ENCODE assay signal across 18 cellular contexts in the genomic region with DNA sequence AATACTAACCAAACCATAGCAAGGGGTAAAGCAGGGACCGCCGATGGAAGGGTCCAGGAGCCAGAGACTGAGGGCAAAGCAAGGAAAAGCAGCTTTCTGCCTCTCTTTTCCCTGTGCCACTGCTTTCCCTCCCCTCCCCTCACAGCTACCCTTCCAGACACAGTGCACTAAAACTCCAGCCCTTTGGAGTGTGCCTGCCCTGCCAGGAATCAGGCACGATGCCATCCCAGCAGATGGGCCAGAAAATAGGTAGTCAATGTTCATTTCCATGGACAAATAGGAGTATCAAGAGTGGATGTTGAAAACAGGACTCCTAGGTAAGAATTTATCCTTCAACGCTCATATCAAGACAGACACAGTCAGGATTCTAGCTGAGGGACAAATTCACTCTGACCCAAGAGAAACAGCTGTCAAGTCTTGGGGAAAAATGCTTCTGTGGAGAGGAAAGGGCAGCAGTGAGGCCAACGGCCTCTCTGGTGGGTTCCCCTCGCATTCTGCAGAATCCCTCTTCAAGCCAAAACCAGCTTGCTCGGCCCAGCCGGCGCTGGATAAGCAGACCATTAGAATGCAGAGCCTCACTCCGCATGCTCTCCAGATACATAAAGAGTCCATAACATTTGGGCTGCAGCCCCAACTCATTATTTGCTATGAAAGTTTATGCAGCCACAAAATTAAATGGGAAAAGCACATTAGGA.
A peak's percentile ranks its signal among the peaks of the same experiment; 100 is the strongest.
DNase-seq lines count a peak whose midpoint lies in the region; ATAC-seq and TF ChIP-seq lines count a peak whose summit lies in the region.
"Had no signal": no experiment of that assay in that cellular context is flagged by ENCODE, and none has a peak within 500 bp of the region (broad histone marks: within the 10 kb centered on the region; RNA-seq: fewer than 3 reads in every experiment).

No MANE protein-coding gene starts in this region.

- H3K27ac ChIP-seq in GM23338 (ENCODE audit: low read depth) (no peak overlapping the region), SJCRH30 (peak overlapping the region; percentile 73), testis (no peak overlapping the region)
- H3K27ac ChIP-seq: BLaER1, KMS-11 had no signal

- H3K4me1 ChIP-seq in GM23338 (ENCODE audit: insufficient read depth) = peaks cover 28% of the 10 kb centered on the region
- peaks cover 27% of the 10 kb centered on the region for H3K4me1 ChIP-seq in SJCRH30
- H3K4me1 ChIP-seq in neuron (ENCODE audit: insufficient read depth, low read length) = peaks cover 26% of the 10 kb centered on the region
- no peaks in the 10 kb centered on the region for H3K4me1 ChIP-seq in testis
- H3K4me1 ChIP-seq: BLaER1 had no signal

- TF ChIP-seq POLR2A in testis (IDR thresholded peaks at IDR 0.05) = no peak

- no peaks in the 10 kb centered on the region for H4K20me1 ChIP-seq in GM23338 (replicated peaks; ENCODE audit: insufficient read depth)
- H4K20me1 ChIP-seq: BLaER1 had no signal

- H3F3A ChIP-seq in GM23338 (replicated peaks; ENCODE audit: low read depth) = no peaks in the 10 kb centered on the region

- H3K4me2 ChIP-seq in GM23338 = no peak overlapping the region; the same call in 1 of the 2 replicates
- H3K4me2 ChIP-seq: BLaER1, KMS-11 had no signal

- H3K9me3 ChIP-seq in SJCRH30 (replicated peaks) (no peaks in the 10 kb centered on the region), neuron (ENCODE audit: low read length) (no peaks in the 10 kb centered on the region), testis (no peaks in the 10 kb centered on the region)
- H3K9me3 ChIP-seq: BLaER1 had no signal

- H3K36me3 Mint-ChIP-seq in GM23338 (ENCODE audit: low read depth) = no peaks in the 10 kb centered on the region
- H3K36me3 Mint-ChIP-seq: CD4-positive, CD25-positive, alpha-beta regulatory T cell; IgD-negative memory B cell had no signal

- H3K4me3 ChIP-seq in GM23338 (no peak overlapping the region), SJCRH30 (peak overlapping the region; percentile 46), neuron (ENCODE audit: low read length) (no peak overlapping the region), testis (no peak overlapping the region)
- H3K4me3 ChIP-seq: BLaER1 had no signal

- TF ChIP-seq CTCF in GM23338 (conservative IDR thresholded peaks at IDR 0.05; ENCODE audit: low read depth in 2 of 2) (no peak), testis (IDR thresholded peaks at IDR 0.05) (no peak)

- H3K9me3 Mint-ChIP-seq in GM23338 = no peaks in the 10 kb centered on the region; the same call in 2 of the 3 replicates
- H3K9me3 Mint-ChIP-seq: IgD-negative memory B cell had no signal

- no peaks in the 10 kb centered on the region for H3K79me2 ChIP-seq in GM23338 (replicated peaks; ENCODE audit: insufficient read depth)

- H2AFZ ChIP-seq in GM23338 (peak overlapping the region; percentile 30; the same call in 1 of the 2 replicates), neuron (ENCODE audit: low read depth, low read length) (peak overlapping the region; percentile 2)

- H3K27ac Mint-ChIP-seq in GM23338 = no peak overlapping the region
- H3K27ac Mint-ChIP-seq: CD4-positive, CD25-positive, alpha-beta regulatory T cell; IgD-negative memory B cell had no signal

- intact Hi-C loops in testis (cut with DNase I; ENCODE audit: low total_unique reads) = no loop called here
- intact Hi-C loops in Right ventricle myocardium superior (cut with DNase I) = no loop called here

- H3K9me2 ChIP-seq in GM23338 (ENCODE audit: insufficient read depth) = peaks cover 19% of the 10 kb centered on the region

- DNase-seq in GM23338 (ENCODE audit: low spot score) (no peak), SJCRH30 (peak; percentile 43 to 62), left kidney (ENCODE audit: low read depth, low spot score) (peak; percentile 22), testis (no peak), Right ventricle myocardium superior (no peak)
- no peak for DNase-seq in central memory CD4-positive, alpha-beta T cell
- DNase-seq: CD4-positive, CD25-positive, alpha-beta regulatory T cell; MM.1S; NCI-H2081; NCI-H2227 treated with DMSO at 0.1 percent for 48 hours; NCI-H526 treated with DMSO at 0.1 percent for 48 hours had no signal

- peaks cover 34% of the 10 kb centered on the region for H3K4me1 Mint-ChIP-seq in GM23338
- H3K4me1 Mint-ChIP-seq: CD4-positive, CD25-positive, alpha-beta regulatory T cell; IgD-negative memory B cell had no signal

- no peaks in the 10 kb centered on the region for H3K36me3 ChIP-seq in GM23338 (ENCODE audit: insufficient read depth)
- H3K36me3 ChIP-seq in SJCRH30 = no peaks in the 10 kb centered on the region
- H3K36me3 ChIP-seq in neuron (ENCODE audit: insufficient read depth, low read length) = no peaks in the 10 kb centered on the region
- no peaks in the 10 kb centered on the region for H3K36me3 ChIP-seq in testis (ENCODE audit: low read depth, missing control alignments)
- H3K36me3 ChIP-seq: BLaER1 had no signal

- ATAC-seq in GM23338 (peak; percentile 70), Right ventricle myocardium superior (ENCODE audit: poor library complexity) (no peak)
- ATAC-seq: HCT116, Panc1, SK-N-SH treated with all-trans-retinoic acid at 6 μM for 48 hours had no signal

- peaks cover 2% of the 10 kb centered on the region for H3K27me3 Mint-ChIP-seq in GM23338 (ENCODE audit: insufficient read depth, low read depth, poor library complexity)
- H3K27me3 Mint-ChIP-seq: IgD-negative memory B cell had no signal

- H3K27me3 ChIP-seq in GM23338 (ENCODE audit: insufficient read depth) = no peaks in the 10 kb centered on the region
- H3K27me3 ChIP-seq in SJCRH30 = no peaks in the 10 kb centered on the region
- H3K27me3 ChIP-seq in neuron (ENCODE audit: insufficient read depth, low read length) = no peaks in the 10 kb centered on the region
- no peaks in the 10 kb centered on the region for H3K27me3 ChIP-seq in testis
- H3K27me3 ChIP-seq: BLaER1 had no signal

- WGBS in testis, 2 donors = 82 to 84% methylated on average over 10 of the region's 10 CpGs

- no peak overlapping the region for H3K4me3 Mint-ChIP-seq in GM23338
- H3K4me3 Mint-ChIP-seq: CD4-positive, CD25-positive, alpha-beta regulatory T cell; IgD-negative memory B cell had no signal

TF ChIP-seq in GM23338, 12 proteins besides CTCF, POLR2A, EP300 and RAD21:
- no peak for TF ChIP-seq CREB1 (CRISPR knock-in tag; IDR thresholded peaks at IDR 0.05; ENCODE audit: low read depth)
- no peak for TF ChIP-seq EZH2phosphoT487 (IDR thresholded peaks at IDR 0.05; ENCODE audit: unreplicated experiment)
TF ChIP-seq in GM23338: peak in this region for 0.

Comparison
In these comparisons a context has a peak if more than half of its experiments do, and no peak if none do; other contexts are left out.
1. DNase-seq: peak in SJCRH30 (2 of 2) and left kidney (single experiment); none in GM23338 (single experiment), central memory CD4-positive, alpha-beta T cell (single experiment), testis (single experiment) and Right ventricle myocardium superior (single experiment).